29 cellular contexts compared by ENCODE assay signal in genomic region chr4:73894021-73894420, GRCh38. TPM values are rescaled to one million over a fixed set of nuclear protein-coding genes. Genes with fewer than 3 reads are reported as not detected.
"Had no signal": no experiment of that assay in that cellular context is flagged by ENCODE, and none has a peak within 500 bp of the region (broad histone marks: within the 10 kb centered on the region; RNA-seq: fewer than 3 reads in every experiment).

No MANE protein-coding gene starts in this region.

- H3K9me3 Mint-ChIP-seq: activated CD4-positive, alpha-beta T cell treated with anti-CD3 and anti-CD28 coated beads, Interleukin-2, amount 10 ng/mL, durations not matched to agents 7 days and 5 days; activated CD8-positive, alpha-beta T cell treated with anti-CD3 and anti-CD28 coated beads for 36 hours; activated naive CD4-positive, alpha-beta T cell treated with anti-CD3 and anti-CD28 coated beads, Interleukin-2, amount 10 ng/mL, durations not matched to agents 7 days and 5 days; neural crest cell had no signal

- H3K27ac ChIP-seq: heart right ventricle, lower lobe of right lung, testis, vagina had no signal

- ATAC-seq: activated CD8-positive, alpha-beta memory T cell treated with anti-CD3 and anti-CD28 coated beads, Interleukin-2, amount 10 ng/mL, durations not matched to agents 7 days and 5 days; activated CD8-positive, alpha-beta T cell treated with anti-CD3 and anti-CD28 coated beads for 36 hours; body of pancreas; heart right ventricle; left colon; lower lobe of right lung; naive thymus-derived CD4-positive, alpha-beta T cell had no signal

- H3K36me3 ChIP-seq: heart right ventricle, lower lobe of right lung, spleen, vagina had no signal

- H3K27me3 Mint-ChIP-seq: activated CD8-positive, alpha-beta memory T cell treated with anti-CD3 and anti-CD28 coated beads, Interleukin-2, amount 10 ng/mL, durations not matched to agents 7 days and 5 days; activated CD8-positive, alpha-beta T cell treated with anti-CD3 and anti-CD28 coated beads for 36 hours; activated naive CD4-positive, alpha-beta T cell treated with anti-CD3 and anti-CD28 coated beads, Interleukin-2, amount 10 ng/mL, durations not matched to agents 7 days and 5 days had no signal

- H3K4me3 Mint-ChIP-seq: activated CD4-positive, alpha-beta T cell treated with anti-CD3 and anti-CD28 coated beads, Interleukin-2, amount 10 ng/mL, durations not matched to agents 7 days and 5 days; activated CD8-positive, alpha-beta memory T cell treated with anti-CD3 and anti-CD28 coated beads, Interleukin-2, amount 10 ng/mL, durations not matched to agents 7 days and 5 days; activated CD8-positive, alpha-beta T cell treated with anti-CD3 and anti-CD28 coated beads for 36 hours; activated naive CD4-positive, alpha-beta T cell treated with anti-CD3 and anti-CD28 coated beads, Interleukin-2, amount 10 ng/mL, durations not matched to agents 7 days and 5 days; naive thymus-derived CD4-positive, alpha-beta T cell; neural crest cell had no signal

- H3K27ac Mint-ChIP-seq: activated CD4-positive, alpha-beta T cell treated with anti-CD3 and anti-CD28 coated beads, Interleukin-2, amount 10 ng/mL, durations not matched to agents 7 days and 5 days; activated CD8-positive, alpha-beta memory T cell treated with anti-CD3 and anti-CD28 coated beads, Interleukin-2, amount 10 ng/mL, durations not matched to agents 7 days and 5 days; activated CD8-positive, alpha-beta T cell treated with anti-CD3 and anti-CD28 coated beads for 36 hours; activated naive CD4-positive, alpha-beta T cell treated with anti-CD3 and anti-CD28 coated beads, Interleukin-2, amount 10 ng/mL, durations not matched to agents 7 days and 5 days; naive thymus-derived CD4-positive, alpha-beta T cell had no signal

- H3K4me1 Mint-ChIP-seq: activated CD4-positive, alpha-beta T cell treated with anti-CD3 and anti-CD28 coated beads, Interleukin-2, amount 10 ng/mL, durations not matched to agents 7 days and 5 days; activated CD8-positive, alpha-beta memory T cell treated with anti-CD3 and anti-CD28 coated beads, Interleukin-2, amount 10 ng/mL, durations not matched to agents 7 days and 5 days; activated naive CD4-positive, alpha-beta T cell treated with anti-CD3 and anti-CD28 coated beads, Interleukin-2, amount 10 ng/mL, durations not matched to agents 7 days and 5 days; naive thymus-derived CD4-positive, alpha-beta T cell; neural crest cell had no signal

- H3K9me3 ChIP-seq: body of pancreas, heart right ventricle, lower lobe of right lung, spleen, testis, vagina had no signal

- H3K4me3 ChIP-seq: body of pancreas, heart right ventricle, lower lobe of right lung, spleen, testis, vagina had no signal

- H3K4me1 ChIP-seq: testis, vagina had no signal

- DNase-seq: activated CD4-positive, alpha-beta T cell treated with anti-CD3 and anti-CD28 coated beads, Interleukin-2, amount 10 ng/mL, durations not matched to agents 7 days and 5 days; activated CD4-positive, CD25-positive, alpha-beta regulatory T cell treated with anti-CD3 and anti-CD28 coated beads, Interleukin-2, amount 50 U/mL, for 72 hours; activated CD8-positive, alpha-beta memory T cell treated with anti-CD3 and anti-CD28 coated beads, Interleukin-2, amount 10 ng/mL, durations not matched to agents 7 days and 5 days; activated CD8-positive, alpha-beta T cell treated with anti-CD3 and anti-CD28 coated beads for 36 hours; activated effector memory CD4-positive, alpha-beta T cell treated with anti-CD3 and anti-CD28 coated beads, Interleukin-2, amount 50 U/mL, for 16 hours; activated naive CD4-positive, alpha-beta T cell treated with anti-CD3 and anti-CD28 coated beads, Interleukin-2, amount 10 ng/mL, durations not matched to agents 7 days and 5 days; activated T-cell treated with anti-CD3 and anti-CD28 coated beads for 4 hours; anterior cingulate cortex; body of pancreas; effector memory CD4-positive, alpha-beta T cell; heart right ventricle; left colon; lower lobe of right lung; naive thymus-derived CD4-positive, alpha-beta T cell; occipital lobe; posterior cingulate gyrus; spleen; stimulated activated CD4-positive, alpha-beta T cell treated with anti-CD3 and anti-CD28 coated beads, Interleukin-4, amount 100 ng/mL, for 1 hour; stimulated activated naive CD4-positive, alpha-beta T cell; T-helper 9 cell; testis; trophoblast cell had no signal

- H3K27me3 ChIP-seq: body of pancreas, heart right ventricle, spleen, testis, vagina had no signal

- H3K36me3 Mint-ChIP-seq: activated CD8-positive, alpha-beta memory T cell treated with anti-CD3 and anti-CD28 coated beads, Interleukin-2, amount 10 ng/mL, durations not matched to agents 7 days and 5 days; activated naive CD4-positive, alpha-beta T cell treated with anti-CD3 and anti-CD28 coated beads, Interleukin-2, amount 10 ng/mL, durations not matched to agents 7 days and 5 days; naive thymus-derived CD4-positive, alpha-beta T cell had no signal

RNA-seq across cellular contexts. Expression of gene CXCL1, which starts 24.8 kb away (rescaled TPM):
- total RNA-seq: activated CD4-positive, alpha-beta T cell treated with anti-CD3 and anti-CD28 coated beads, Interleukin-2, amount 10 ng/mL, durations not matched to agents 7 days and 5 days; activated CD8-positive, alpha-beta memory T cell treated with anti-CD3 and anti-CD28 coated beads, Interleukin-2, amount 10 ng/mL, durations not matched to agents 7 days and 5 days; activated CD8-positive, alpha-beta T cell treated with anti-CD3 and anti-CD28 coated beads for 36 hours; neural crest cell; T-helper 1 cell treated with Interleukin-12 subunit alpha and Interleukin-12 subunit beta and Interleukin-4 antibody, amounts not matched to agents 30 ng/mL and 1 ng/mL, for 36 hours had no signal
- polyA plus RNA-seq: naive thymus-derived CD4-positive, alpha-beta T cell had no signal

RNA-seq across cellular contexts. Expression of gene PF4V1, which starts 40.9 kb away (rescaled TPM):
- total RNA-seq: activated CD4-positive, alpha-beta T cell treated with anti-CD3 and anti-CD28 coated beads, Interleukin-2, amount 10 ng/mL, durations not matched to agents 7 days and 5 days; activated CD8-positive, alpha-beta memory T cell treated with anti-CD3 and anti-CD28 coated beads, Interleukin-2, amount 10 ng/mL, durations not matched to agents 7 days and 5 days; activated CD8-positive, alpha-beta T cell treated with anti-CD3 and anti-CD28 coated beads for 36 hours; body of pancreas; cardiac septum; dermis microvascular lymphatic vessel endothelial cell; heart right ventricle; left colon; lower lobe of right lung; naive thymus-derived CD4-positive, alpha-beta T cell; neural crest cell; T-helper 1 cell treated with Interleukin-12 subunit alpha and Interleukin-12 subunit beta and Interleukin-4 antibody, amounts not matched to agents 30 ng/mL and 1 ng/mL, for 36 hours; testis; vagina had no signal
- polyA plus RNA-seq: esophagus; heart right ventricle; keratinocyte; naive thymus-derived CD4-positive, alpha-beta T cell had no signal

RNA-seq across cellular contexts. Expression of gene CXCL6, which starts 57.5 kb away (rescaled TPM):
- total RNA-seq: activated CD4-positive, alpha-beta T cell treated with anti-CD3 and anti-CD28 coated beads, Interleukin-2, amount 10 ng/mL, durations not matched to agents 7 days and 5 days; activated CD8-positive, alpha-beta memory T cell treated with anti-CD3 and anti-CD28 coated beads, Interleukin-2, amount 10 ng/mL, durations not matched to agents 7 days and 5 days; activated CD8-positive, alpha-beta T cell treated with anti-CD3 and anti-CD28 coated beads for 36 hours; naive thymus-derived CD4-positive, alpha-beta T cell; neural crest cell; T-helper 1 cell treated with Interleukin-12 subunit alpha and Interleukin-12 subunit beta and Interleukin-4 antibody, amounts not matched to agents 30 ng/mL and 1 ng/mL, for 36 hours had no signal
- polyA plus RNA-seq: naive thymus-derived CD4-positive, alpha-beta T cell had no signal
